ENCODE assay signal across 11 cellular contexts in the genomic region with DNA sequence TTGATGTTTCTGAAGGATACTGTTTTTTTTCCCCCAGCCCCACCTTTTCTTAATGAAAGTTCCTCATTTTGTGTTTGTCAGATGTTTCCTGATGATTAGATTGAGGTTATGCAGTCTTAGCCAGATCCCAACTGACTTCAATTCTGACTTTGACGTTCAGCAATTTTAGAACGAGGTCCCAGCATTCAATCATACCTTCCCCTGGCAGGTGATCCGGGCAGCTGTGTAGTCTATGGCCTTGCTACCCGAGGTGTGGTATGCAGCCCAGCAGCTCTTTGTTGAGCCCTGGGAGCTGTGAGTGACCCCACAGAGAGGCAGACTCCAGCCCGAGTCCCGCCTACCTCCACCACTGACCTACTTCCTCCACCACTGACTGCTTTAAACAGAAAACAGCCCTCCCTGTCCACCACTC.
A peak's percentile ranks its signal among the peaks of the same experiment; 100 is the strongest.
DNase-seq lines count a peak whose midpoint lies in the region; ATAC-seq and TF ChIP-seq lines count a peak whose summit lies in the region.
"Had no signal": no experiment of that assay in that cellular context is flagged by ENCODE, and none has a peak within 500 bp of the region (broad histone marks: within the 10 kb centered on the region; RNA-seq: fewer than 3 reads in every experiment).

No MANE protein-coding gene starts in this region.

- in situ Hi-C loops in GM13976 (cut with MboI; ENCODE audit: low sequenced_read_pairs, unreplicated experiment) = no loop called here

- H3K9me3 Mint-ChIP-seq in activated CD4-positive, alpha-beta T cell treated with anti-CD3 and anti-CD28 coated beads, Interleukin-2, amount 10 ng/mL, durations not matched to agents 24 days and 14 days = no peaks in the 10 kb centered on the region
- H3K9me3 Mint-ChIP-seq in stimulated activated memory B cell treated with anti-CD40 and anti-IgM and Interleukin-4, amounts not matched to agents 10 μg/mL and 1 μg/mL and 100 μg/mL, for 72 hours = no peaks in the 10 kb centered on the region

- H3K27me3 Mint-ChIP-seq in activated CD4-positive, alpha-beta T cell treated with anti-CD3 and anti-CD28 coated beads, Interleukin-2, amount 10 ng/mL, durations not matched to agents 24 days and 14 days = no peaks in the 10 kb centered on the region
- H3K27me3 Mint-ChIP-seq in stimulated activated memory B cell treated with anti-CD40 and anti-IgM and Interleukin-4, amounts not matched to agents 10 μg/mL and 1 μg/mL and 100 μg/mL, for 72 hours = no peaks in the 10 kb centered on the region

- peaks cover 34% of the 10 kb centered on the region for H3K4me1 Mint-ChIP-seq in activated CD4-positive, alpha-beta T cell treated with anti-CD3 and anti-CD28 coated beads, Interleukin-2, amount 10 ng/mL, durations not matched to agents 24 days and 14 days
- peaks cover 79% of the 10 kb centered on the region for H3K4me1 Mint-ChIP-seq in stimulated activated memory B cell treated with anti-CD40 and anti-IgM and Interleukin-4, amounts not matched to agents 10 μg/mL and 1 μg/mL and 100 μg/mL, for 72 hours

- no peak overlapping the region for H3K4me3 Mint-ChIP-seq in activated CD4-positive, alpha-beta T cell treated with anti-CD3 and anti-CD28 coated beads, Interleukin-2, amount 10 ng/mL, durations not matched to agents 24 days and 14 days
- H3K4me3 Mint-ChIP-seq in stimulated activated memory B cell treated with anti-CD40 and anti-IgM and Interleukin-4, amounts not matched to agents 10 μg/mL and 1 μg/mL and 100 μg/mL, for 72 hours = peak overlapping the region; percentile 36

- ATAC-seq in left cardiac atrium = peak; percentile 22 to 38
- ATAC-seq in stimulated activated memory B cell treated with anti-CD40 and anti-IgM and Interleukin-4, amounts not matched to agents 10 μg/mL and 1 μg/mL and 100 μg/mL, for 72 hours = no peak

- peak overlapping the region; percentile 45 for H3K27ac Mint-ChIP-seq in activated CD4-positive, alpha-beta T cell treated with anti-CD3 and anti-CD28 coated beads, Interleukin-2, amount 10 ng/mL, durations not matched to agents 24 days and 14 days
- peak overlapping the region; percentile 79 for H3K27ac Mint-ChIP-seq in stimulated activated memory B cell treated with anti-CD40 and anti-IgM and Interleukin-4, amounts not matched to agents 10 μg/mL and 1 μg/mL and 100 μg/mL, for 72 hours

- intact Hi-C loops in activated CD4-positive, alpha-beta T cell treated with anti-CD3 and anti-CD28 coated beads, Interleukin-2, amount 10 ng/mL, durations not matched to agents 24 days and 14 days (cut with micrococcal nuclease) = no loop called here
- intact Hi-C loops in left cardiac atrium (cut with DNase I) = no loop called here

- no peak for TF ChIP-seq CTCF in GM13976 (IDR thresholded peaks at IDR 0.05; ENCODE audit: borderline replicate concordance, control extremely low read depth, extremely low read depth, insufficient read depth, missing control alignments)

- peaks cover 68% of the 10 kb centered on the region for H3K36me3 Mint-ChIP-seq in activated CD4-positive, alpha-beta T cell treated with anti-CD3 and anti-CD28 coated beads, Interleukin-2, amount 10 ng/mL, durations not matched to agents 24 days and 14 days (ENCODE audit: low read depth)
- H3K36me3 Mint-ChIP-seq in stimulated activated memory B cell treated with anti-CD40 and anti-IgM and Interleukin-4, amounts not matched to agents 10 μg/mL and 1 μg/mL and 100 μg/mL, for 72 hours = peaks cover 80% of the 10 kb centered on the region

- no peak for DNase-seq in activated CD4-positive, alpha-beta T cell treated with anti-CD3 and anti-CD28 coated beads, Interleukin-2, amount 10 ng/mL, durations not matched to agents 24 days and 14 days
- DNase-seq in activated CD4-positive, alpha-beta T cell treated with anti-CD3 and anti-CD28 coated beads for 1 hour = no peak
- DNase-seq in SK-N-DZ (ENCODE audit: low spot score) (peak; percentile 23), left cardiac atrium (no peak), kidney tubule cell (ENCODE audit: low spot score) (no peak), NCI-H2171 treated with DMSO at 0.1 percent for 48 hours (lab: John Stamatoyannopoulos, UW) (no peak), GM13976 (ENCODE audit: low spot score) (no peak)
- DNase-seq: dorsolateral prefrontal cortex; NCI-H1092 treated with DMSO at 0.1 percent for 48 hours; stimulated activated naive CD4-positive, alpha-beta T cell treated with Interleukin-2 at 50 U/mL for 16 hours had no signal
